In the genomic region with DNA sequence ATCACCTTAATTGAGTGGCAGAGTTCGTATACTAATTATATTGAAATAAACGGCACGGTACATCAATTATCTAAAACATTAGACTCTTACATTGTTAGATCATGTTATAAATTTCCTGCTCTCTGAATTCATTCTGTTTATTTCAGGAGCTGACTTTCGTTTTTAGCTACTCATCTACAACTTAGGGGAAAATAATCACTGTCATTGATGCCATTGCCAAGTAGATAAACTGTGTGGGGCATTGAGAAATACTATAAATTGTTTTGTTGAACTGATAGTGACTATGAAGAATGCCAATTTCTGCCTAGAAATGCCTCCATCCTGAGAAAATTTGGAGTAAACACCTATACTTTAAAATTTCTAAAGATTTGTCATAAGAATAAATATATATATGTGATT, we compare ENCODE assay signal across 24 cellular contexts. TPM values are rescaled to one million over a fixed set of nuclear protein-coding genes. Genes with fewer than 3 reads are reported as not detected.
A peak's percentile ranks its signal among the peaks of the same experiment; 100 is the strongest.
DNase-seq lines count a peak whose midpoint lies in the region; ATAC-seq, FAIRE-seq and TF ChIP-seq lines count a peak whose summit lies in the region.
"Had no signal": no experiment of that assay in that cellular context is flagged by ENCODE, and none has a peak within 500 bp of the region (broad histone marks: within the 10 kb centered on the region; RNA-seq: fewer than 3 reads in every experiment).

No MANE protein-coding gene starts in this region.

- FAIRE-seq in islet of Langerhans (lab: Jason Lieb, UNC) = peak; percentile 84
- FAIRE-seq: HTR-8/SVneo had no signal

- POLR2A ChIA-PET in PC-3 (lab: Charles Lee; ENCODE audit: unreplicated experiment) = no interaction called here

- H3K4me1 ChIP-seq in PC-3 (ENCODE audit: insufficient read depth, low read length) (peaks cover 52% of the 10 kb centered on the region), subcutaneous abdominal adipose tissue (ENCODE audit: control insufficient read depth in 5 of 5, insufficient read depth in 5 of 5, low read length in 5 of 5) (peaks cover 0 to 7% (median 4%) of the 10 kb centered on the region in 5 donors)
- H3K4me1 ChIP-seq: SJCRH30 had no signal

- BruUV-seq in PC-3 (replicated peaks; lab: Mats Ljungman, UMichigan) = no TSS peak

- H4K20me1 ChIP-seq in PC-3 (ENCODE audit: low read length) = no peaks in the 10 kb centered on the region

- H3K9me3 ChIP-seq in PC-3 (ENCODE audit: low read length) = no peaks in the 10 kb centered on the region
- no peaks in the 10 kb centered on the region for H3K9me3 ChIP-seq in subcutaneous abdominal adipose tissue (ENCODE audit: control insufficient read depth in 5 of 5, low read length in 5 of 5)
- H3K9me3 ChIP-seq: MG63, SJCRH30 had no signal

- intact Hi-C loops in PC-3 (cut with micrococcal nuclease) = loop anchor here (5.0 kb wide), 1 partner anchor 54 kb away; a partner anchor contains a TSS

- no peaks in the 10 kb centered on the region for H3K36me3 ChIP-seq in PC-3 (ENCODE audit: low read depth, low read length)
- no peaks in the 10 kb centered on the region for H3K36me3 ChIP-seq in brain microvascular endothelial cell (replicated peaks)
- no peaks in the 10 kb centered on the region for H3K36me3 ChIP-seq in subcutaneous abdominal adipose tissue (ENCODE audit: control insufficient read depth in 5 of 5, insufficient read depth in 5 of 5, low read length in 5 of 5)
- H3K36me3 ChIP-seq: MG63, SJCRH30 had no signal

- DNase-seq in PC-3 = no peak
- DNase-seq in brain microvascular endothelial cell = no peak
- no peak for DNase-seq in D341Med (ENCODE audit: low spot score)
- DNase-seq in mesenteric fat pad (ENCODE audit: low spot score) = no peak
- DNase-seq: ACHN; C1 segment of cervical spinal cord; CD8-positive, alpha-beta memory T cell; DMS79 treated with DMSO at 0.1 percent for 48 hours; GM23248; HCEC 1CT; Karpas-422; MG63; NCI-H1048; NCI-H1436; NCI-H1930; NCI-H345; NCI-H524 treated with DMSO at 0.1 percent for 48 hours; PC-9; SJCRH30 had no signal

- no peaks in the 10 kb centered on the region for H3K9me2 ChIP-seq in PC-3 (replicated peaks; ENCODE audit: low read length)

- H3K4me3 ChIP-seq in PC-3 (ENCODE audit: low read length) = no peak overlapping the region
- H3K4me3 ChIP-seq in brain microvascular endothelial cell (ENCODE audit: low read depth, low read length) = no peak overlapping the region
- H3K4me3 ChIP-seq in subcutaneous abdominal adipose tissue (ENCODE audit: low read depth in 1 of 5, low read length in 5 of 5) = peak overlapping the region in 3 of 5 donors; percentile 8 to 47 (median 40)
- H3K4me3 ChIP-seq: GM23248, MG63, PC-9, SJCRH30 had no signal

- H3K27me3 ChIP-seq in PC-3 (ENCODE audit: low read length) (no peaks in the 10 kb centered on the region), brain microvascular endothelial cell (replicated peaks) (no peaks in the 10 kb centered on the region), subcutaneous abdominal adipose tissue (ENCODE audit: control insufficient read depth in 5 of 5, insufficient read depth in 4 of 5, low read length in 5 of 5) (no peaks in the 10 kb centered on the region)
- H3K27me3 ChIP-seq: MG63, SJCRH30 had no signal

- CTCF ChIA-PET in PC-3 (lab: Charles Lee) = no interaction called here

- H3K79me2 ChIP-seq in PC-3 (ENCODE audit: low read length) = no peaks in the 10 kb centered on the region

- peak overlapping the region; percentile 98 for H3K27ac ChIP-seq in PC-3 (ENCODE audit: low read length)
- peak overlapping the region; percentile 94 for H3K27ac ChIP-seq in brain microvascular endothelial cell
- H3K27ac ChIP-seq in subcutaneous abdominal adipose tissue (ENCODE audit: low read depth, low read length) = no peak overlapping the region
- H3K27ac ChIP-seq: GM23248, RWPE1, SJCRH30 had no signal

- no peak overlapping the region for H2AFZ ChIP-seq in PC-3 (ENCODE audit: low read length)
- H2AFZ ChIP-seq: GM23248, PC-9 had no signal

- H3K9ac ChIP-seq in PC-3 (ENCODE audit: low read length) = peak overlapping the region; percentile 84
- no peak overlapping the region for H3K9ac ChIP-seq in subcutaneous abdominal adipose tissue (ENCODE audit: low read length in 5 of 5)
- H3K9ac ChIP-seq: GM23248 had no signal

- no peak for ATAC-seq in PC-3
- ATAC-seq in HG02840 (IDR thresholded peaks at IDR 0.05; ENCODE audit: low FRiP score, unreplicated experiment) = no peak

- TF ChIP-seq CTCF in PC-3 (conservative IDR thresholded peaks at IDR 0.05; ENCODE audit: low read depth, low read length) (no peak), brain microvascular endothelial cell (IDR thresholded peaks at IDR 0.05; ENCODE audit: low read depth, low read length, missing control alignments) (no peak)

- in situ Hi-C loops in brain microvascular endothelial cell (cut with HindIII; ENCODE audit: low pct_ligation_motif_present, low sequenced_read_pairs) = no loop called here

- peaks cover 18% of the 10 kb centered on the region for H3F3A ChIP-seq in PC-3 (ENCODE audit: low read length, unreplicated experiment)

- H3K4me2 ChIP-seq in PC-3 (ENCODE audit: low read length) = peak overlapping the region; percentile 70

RNA-seq across cellular contexts. Expression of a gene that starts 17.5 kb away (rescaled TPM):
- total RNA-seq in PC-3 (2014; rRNA removed) = 0.11 and 0.29 TPM in 2 replicates
- 0.06 TPM for total RNA-seq in mesenteric fat pad
- total RNA-seq: CD8-positive, alpha-beta memory T cell; GM23248; PC-9; SJCRH30 had no signal

RNA-seq across cellular contexts. Expression of a gene that starts 55.7 kb away (rescaled TPM):
- 0.22 TPM in 1 of 2 replicates, not detected in the other for total RNA-seq in PC-3 (2014; rRNA removed)
- 2.8 TPM for total RNA-seq in mesenteric fat pad
- total RNA-seq: GM23248, PC-9, SJCRH30 had no signal

Comparison
In these comparisons a context has a peak if more than half of its experiments do, and no peak if none do; other contexts are left out.
1. H3K4me3 ChIP-seq: peak in subcutaneous abdominal adipose tissue (3 of 5); none in PC-3 (single experiment) and brain microvascular endothelial cell (single experiment).